In the genomic region with DNA sequence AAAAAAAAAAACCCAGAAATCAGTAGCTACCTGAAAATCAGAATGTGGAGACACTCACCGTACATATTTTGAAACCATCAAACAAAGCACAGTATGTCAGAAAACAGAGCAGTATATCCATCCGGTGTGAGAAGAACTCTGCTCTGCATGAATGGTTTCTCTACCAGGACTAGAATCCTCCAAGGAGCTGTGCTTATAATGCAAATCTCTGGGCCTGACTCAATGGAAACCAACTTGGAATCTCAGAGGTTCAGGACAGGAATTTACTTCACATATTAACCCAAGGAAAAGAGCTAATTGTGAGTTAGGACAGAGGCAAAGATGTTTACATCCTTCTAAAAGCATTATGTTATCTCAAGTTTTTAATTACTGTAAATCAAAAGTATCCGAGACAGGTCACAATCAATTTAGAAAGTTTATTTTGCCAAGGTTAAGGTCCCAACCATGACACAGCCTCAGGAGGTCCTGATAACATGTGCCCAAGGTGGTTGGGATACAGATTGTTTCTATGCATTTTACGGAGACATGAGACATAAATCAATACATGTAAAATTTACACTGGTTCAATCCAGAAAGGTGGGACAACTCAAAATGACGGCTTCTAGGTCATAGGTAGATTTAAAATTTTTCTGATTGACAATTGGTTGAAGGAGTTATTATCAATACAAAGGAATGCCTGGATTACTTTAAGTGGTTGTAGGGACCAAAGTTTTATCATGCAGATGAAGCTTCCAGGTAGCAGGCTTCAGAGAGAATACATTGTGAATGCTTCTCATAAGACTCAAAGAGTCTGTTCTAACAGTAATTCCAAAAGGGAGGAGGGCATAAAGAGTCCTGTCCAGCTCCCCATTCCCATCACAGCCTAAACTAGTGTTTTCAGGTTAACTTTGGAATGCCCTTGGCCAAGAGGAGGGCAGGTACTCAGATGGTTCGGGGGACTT, we compare ENCODE assay signal across 1 cellular context.
TF ChIP-seq lines count a peak whose summit lies in the region.

No MANE protein-coding gene starts in this region.

TF ChIP-seq in H1, 55 proteins besides CTCF, POLR2A, EP300 and RAD21 (continued from another document):
- TF ChIP-seq, protein P1, sequence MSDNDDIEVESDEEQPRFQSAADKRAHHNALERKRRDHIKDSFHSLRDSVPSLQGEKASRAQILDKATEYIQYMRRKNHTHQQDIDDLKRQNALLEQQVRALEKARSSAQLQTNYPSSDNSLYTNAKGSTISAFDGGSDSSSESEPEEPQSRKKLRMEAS (IDR thresholded peaks at IDR 0.05), result no peak
- TF ChIP-seq NANOG (IDR thresholded peaks at IDR 0.05; ENCODE audit: insufficient read depth, low read depth, low read length, poor library complexity, severe bottlenecking) (peak; percentile 72), SP1 (IDR thresholded peaks at IDR 0.05; ENCODE audit: low read depth, low read length) (peak; percentile 60), HDAC2 (IDR thresholded peaks at IDR 0.05; ENCODE audit: borderline replicate concordance in 1 of 2, low read depth in 2 of 2, low read length in 2 of 2) (peak in 1 of 2 experiments; percentile 50; a peak in 2 of 4 replicates), SP2 (IDR thresholded peaks at IDR 0.05; ENCODE audit: low read length) (no peak), TEAD4 (IDR thresholded peaks at IDR 0.05; ENCODE audit: low read depth, low read length) (no peak)
- TF ChIP-seq, protein P2, sequence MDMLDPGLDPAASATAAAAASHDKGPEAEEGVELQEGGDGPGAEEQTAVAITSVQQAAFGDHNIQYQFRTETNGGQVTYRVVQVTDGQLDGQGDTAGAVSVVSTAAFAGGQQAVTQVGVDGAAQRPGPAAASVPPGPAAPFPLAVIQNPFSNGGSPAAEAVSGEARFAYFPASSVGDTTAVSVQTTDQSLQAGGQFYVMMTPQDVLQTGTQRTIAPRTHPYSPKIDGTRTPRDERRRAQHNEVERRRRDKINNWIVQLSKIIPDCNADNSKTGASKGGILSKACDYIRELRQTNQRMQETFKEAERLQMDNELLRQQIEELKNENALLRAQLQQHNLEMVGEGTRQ (IDR thresholded peaks at IDR 0.05; ENCODE audit: low read length), result no peak
TF ChIP-seq in H1: peak in this region for 6.
